In the genomic region with DNA sequence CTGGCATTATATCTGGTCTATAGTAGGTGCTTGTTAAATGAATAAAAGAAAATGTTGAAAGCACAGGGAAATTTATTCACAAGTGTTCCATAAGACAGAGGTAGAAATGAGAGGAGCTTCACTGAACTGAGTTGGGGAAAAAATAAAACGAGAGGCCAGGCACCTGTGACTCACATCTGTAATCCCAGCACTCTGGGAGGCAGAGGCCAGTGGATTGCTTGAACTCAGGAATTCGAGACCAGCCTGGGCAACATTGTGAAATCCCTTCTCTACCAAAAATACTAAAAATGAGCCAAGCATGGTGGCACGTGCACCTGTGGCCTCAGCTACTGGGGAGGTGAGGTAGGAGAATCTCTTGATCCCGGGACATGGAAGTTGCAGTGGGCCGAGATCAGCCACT, we compare ENCODE assay signal across 25 cellular contexts.
"Had no signal": no experiment of that assay in that cellular context is flagged by ENCODE, and none has a peak within 500 bp of the region (broad histone marks: within the 10 kb centered on the region; RNA-seq: fewer than 3 reads in every experiment).

No MANE protein-coding gene starts in this region.

- H3K27me3 ChIP-seq: brain microvascular endothelial cell, Peyer's patch, SJSA1 had no signal

- H3K9me3 ChIP-seq: Peyer's patch, SJSA1 had no signal

- DNase-seq: activated B cell treated with CpG ODN at 0.5 μM for 24 hours; activated CD4-positive, alpha-beta T cell treated with anti-CD3 and anti-CD28 coated beads for 1 hour; activated CD4-positive, alpha-beta T cell treated with anti-CD3 and anti-CD28 coated beads, Interleukin-2, amount 10 ng/mL, durations not matched to agents 24 days and 14 days; activated CD4-positive, alpha-beta T cell treated with anti-CD3 and anti-CD28 coated beads, Interleukin-2, amount 50 U/mL, for 48 hours; activated CD8-positive, alpha-beta memory T cell treated with anti-CD3 and anti-CD28 coated beads, Interleukin-2, amount 10 ng/mL, durations not matched to agents 7 days and 5 days; activated gamma-delta T cell; activated naive CD4-positive, alpha-beta T cell treated with anti-CD3 and anti-CD28 coated beads for 36 hours; activated T-cell treated with anti-CD3 and anti-CD28 coated beads, Interleukin-2, amount 50 U/mL, for 4 hours; brain microvascular endothelial cell; KG1; MM.1S; NCI-H1105; NCI-H1436; NCI-H1694 treated with DMSO at 0.1 percent for 48 hours; NCI-H2081; NCI-H510A treated with DMSO at 0.1 percent for 48 hours; NCI-H69; NK-92 treated with Interleukin-12 subunit alpha and Interleukin-12 subunit beta, amount 100 ng/mL, for 24 hours; OCI-M1; Peyer's patch; SHP77; T-helper 9 cell had no signal

- ATAC-seq: activated CD8-positive, alpha-beta memory T cell treated with anti-CD3 and anti-CD28 coated beads, Interleukin-2, amount 10 ng/mL, durations not matched to agents 7 days and 5 days; activated T-cell treated with anti-CD3 and anti-CD28 coated beads, Interleukin-2, amount 50 U/mL, for 4 hours; activated T-helper 17 cell treated with anti-CD3 and anti-CD28 coated beads, Interleukin-2, amount 50 U/mL, for 72 hours had no signal

- H3K4me3 ChIP-seq: Peyer's patch, SJSA1 had no signal

- H3K4me1 ChIP-seq: Peyer's patch, SJSA1 had no signal

- H3K27ac ChIP-seq: brain microvascular endothelial cell, Peyer's patch, RWPE1, SJSA1 had no signal

- H3K36me3 ChIP-seq: brain microvascular endothelial cell, Peyer's patch, SJSA1 had no signal
